In genomic region chr14:78959674-78960264, GRCh38 we compare ENCODE assay signal across 8 cellular contexts.
A peak's percentile ranks its signal among the peaks of the same experiment; 100 is the strongest.
DNase-seq lines count a peak whose midpoint lies in the region; ATAC-seq lines count a peak whose summit lies in the region.

No MANE protein-coding gene starts in this region.

- H4K91ac ChIP-seq in mesenchymal stem cell (ENCODE audit: low read length): no peak overlapping the region

- no peak overlapping the region for H2BK12ac ChIP-seq in mesenchymal stem cell (ENCODE audit: low read length in 2 of 2)

- H3K36me3 ChIP-seq in endocrine pancreas (ENCODE audit: control insufficient read depth, insufficient read depth, low read length) (no peaks in the 10 kb centered on the region), mesenchymal stem cell (ENCODE audit: control insufficient read depth in 1 of 2, insufficient read depth in 2 of 2, low read depth in 1 of 2, low read length in 2 of 2) (no peaks in the 10 kb centered on the region)

- peaks cover 2% of the 10 kb centered on the region for H3K27me3 ChIP-seq in endocrine pancreas (ENCODE audit: control insufficient read depth, insufficient read depth, low read length)
- H3K27me3 ChIP-seq in mesenchymal stem cell (ENCODE audit: control insufficient read depth in 1 of 2, insufficient read depth in 1 of 2, low read length in 2 of 2): no peaks in the 10 kb centered on the region

- H3K23ac ChIP-seq in mesenchymal stem cell (ENCODE audit: low read length in 2 of 2): no peak overlapping the region

- H2BK120ac ChIP-seq in mesenchymal stem cell (ENCODE audit: low read depth, low read length): no peak overlapping the region

- H3K9me3 ChIP-seq in endocrine pancreas (ENCODE audit: control insufficient read depth, low read length) (no peaks in the 10 kb centered on the region), mesenchymal stem cell (ENCODE audit: control insufficient read depth, low read length) (no peaks in the 10 kb centered on the region)

- no peak overlapping the region for H2BK5ac ChIP-seq in mesenchymal stem cell (ENCODE audit: low read depth, low read length, poor library complexity, severe bottlenecking)

- no peak overlapping the region for H3K27ac ChIP-seq in mesenchymal stem cell (ENCODE audit: low read length, poor library complexity, severe bottlenecking)

- H3K18ac ChIP-seq in mesenchymal stem cell (ENCODE audit: low read depth in 1 of 2, low read length in 2 of 2): no peak overlapping the region

- H2AK5ac ChIP-seq in mesenchymal stem cell (ENCODE audit: low read length, severe bottlenecking): no peak overlapping the region

- H3K9ac ChIP-seq in endocrine pancreas (ENCODE audit: control insufficient read depth, insufficient read depth, low read length) (no peak overlapping the region), mesenchymal stem cell (ENCODE audit: low read length) (peak overlapping the region; percentile 76)

- H3K4me1 ChIP-seq in endocrine pancreas (ENCODE audit: control insufficient read depth, insufficient read depth, low read length) (no peaks in the 10 kb centered on the region), mesenchymal stem cell (ENCODE audit: control insufficient read depth, insufficient read depth, low read depth, low read length) (no peaks in the 10 kb centered on the region)

- no peak overlapping the region for H3K14ac ChIP-seq in mesenchymal stem cell (ENCODE audit: low read length in 2 of 2)

- H2AFZ ChIP-seq in mesenchymal stem cell (ENCODE audit: low read depth, low read length): no peak overlapping the region

- no peak overlapping the region for H3K4me2 ChIP-seq in mesenchymal stem cell (ENCODE audit: low read length, poor library complexity, severe bottlenecking)

- 61% methylated on average over 7 of the region's 9 CpGs for WGBS in mesenchymal stem cell

- no peak overlapping the region for H2BK15ac ChIP-seq in mesenchymal stem cell (ENCODE audit: low read depth, poor library complexity, severe bottlenecking)

- no peaks in the 10 kb centered on the region for H3K79me1 ChIP-seq in mesenchymal stem cell (replicated peaks; ENCODE audit: low read length, poor library complexity, severe bottlenecking)

- H3K4ac ChIP-seq in mesenchymal stem cell (ENCODE audit: low read depth in 1 of 2, low read length in 2 of 2): no peak overlapping the region

- peak; percentile 67 for DNase-seq in AG08396 (ENCODE audit: low spot score)
- peak; percentile 70 for DNase-seq in NCI-H460 (ENCODE audit: extremely low read depth, low read depth)
- DNase-seq in activated CD4-positive, alpha-beta T cell treated with anti-CD3 and anti-CD28 coated beads, Interleukin-2, amount 50 U/mL, for 4 hours: peak; percentile 8 to 21
- peak; percentile 73 for DNase-seq in mesenchymal stem cell
- peak; percentile 19 for DNase-seq in stimulated activated CD8-positive, alpha-beta memory T cell treated with anti-CD3 and anti-CD28 coated beads, Interleukin-4, amount 100 ng/mL, for 24 hours (ENCODE audit: low read depth)

- H3K4me3 ChIP-seq in endocrine pancreas (ENCODE audit: control insufficient read depth, insufficient read depth, low read length) (peak overlapping the region; percentile 22), mesenchymal stem cell (ENCODE audit: insufficient read depth in 1 of 2, low read depth in 1 of 2, low read length in 2 of 2) (peak overlapping the region in 1 of 2 experiments; percentile 55)

- H4K8ac ChIP-seq in mesenchymal stem cell (ENCODE audit: low read length): no peak overlapping the region

- ATAC-seq in GM18520 (IDR thresholded peaks at IDR 0.05; ENCODE audit: unreplicated experiment) (peak; percentile 55), HG03280 (IDR thresholded peaks at IDR 0.05; ENCODE audit: unreplicated experiment) (peak; percentile 71)

Comparison
In these comparisons a context has a peak if more than half of its experiments do, and no peak if none do; other contexts are left out.
1. DNase-seq: peak in every context shown above with its lines; median percentile 73 in mesenchymal stem cell; 70 in NCI-H460; 67 in AG08396; 19 in stimulated activated CD8-positive, alpha-beta memory T cell treated with anti-CD3 and anti-CD28 coated beads, Interleukin-4, amount 100 ng/mL, for 24 hours; 14 in activated CD4-positive, alpha-beta T cell treated with anti-CD3 and anti-CD28 coated beads, Interleukin-2, amount 50 U/mL, for 4 hours.